ENCODE assay signal across 10 cellular contexts in genomic region chr2:120305296-120305695, GRCh38. TPM values are rescaled to one million over a fixed set of nuclear protein-coding genes. Genes with fewer than 3 reads are reported as not detected.
DNase-seq lines count a peak whose midpoint lies in the region; ATAC-seq and TF ChIP-seq lines count a peak whose summit lies in the region.
"Had no signal": no experiment of that assay in that cellular context is flagged by ENCODE, and none has a peak within 500 bp of the region (broad histone marks: within the 10 kb centered on the region; RNA-seq: fewer than 3 reads in every experiment).

No MANE protein-coding gene starts in this region.

- no peak overlapping the region for H3K4me2 ChIP-seq in PC-3 (ENCODE audit: low read length)

- no TSS peak for BruUV-seq in PC-3 (replicated peaks; lab: Mats Ljungman, UMichigan)

- TF ChIP-seq CTCF in PC-3 (conservative IDR thresholded peaks at IDR 0.05; ENCODE audit: low read depth, low read length) (peak; percentile 61), fibroblast of pulmonary artery (IDR thresholded peaks at IDR 0.05; ENCODE audit: low read length, missing control alignments) (peak; percentile 45), retinal pigment epithelial cell (conservative IDR thresholded peaks at IDR 0.05; ENCODE audit: low read depth, low read length) (peak; percentile 44)

- no peaks in the 10 kb centered on the region; the same call in 1 of the 2 replicates for H3K36me3 ChIP-seq in PC-3 (ENCODE audit: low read depth, low read length)
- H3K36me3 ChIP-seq: gastrocnemius medialis had no signal

- no peaks in the 10 kb centered on the region for H3K27me3 ChIP-seq in PC-3 (ENCODE audit: low read length)
- H3K27me3 ChIP-seq: gastrocnemius medialis had no signal

- H3F3A ChIP-seq in PC-3 (ENCODE audit: low read length, unreplicated experiment) = no peaks in the 10 kb centered on the region

- no peaks in the 10 kb centered on the region for H3K79me2 ChIP-seq in PC-3 (ENCODE audit: low read length)

- H3K9me2 ChIP-seq in PC-3 (replicated peaks; ENCODE audit: low read length) = no peaks in the 10 kb centered on the region

- no peaks in the 10 kb centered on the region for H3K4me1 ChIP-seq in PC-3 (ENCODE audit: insufficient read depth, low read length)
- H3K4me1 ChIP-seq: gastrocnemius medialis had no signal

- H4K20me1 ChIP-seq in PC-3 (ENCODE audit: low read length) = no peaks in the 10 kb centered on the region

- no peak overlapping the region for H3K9ac ChIP-seq in PC-3 (ENCODE audit: low read length)

- no peak overlapping the region for H3K4me3 ChIP-seq in PC-3 (ENCODE audit: low read length)
- H3K4me3 ChIP-seq in fibroblast of pulmonary artery (replicated peaks; ENCODE audit: low read depth, low read length) = no peak overlapping the region
- H3K4me3 ChIP-seq in retinal pigment epithelial cell (ENCODE audit: low read length) = no peak overlapping the region
- H3K4me3 ChIP-seq: gastrocnemius medialis had no signal

- DNase-seq in NCI-H1092 treated with DMSO at 0.1 percent for 48 hours (lab: John Stamatoyannopoulos, UW) = peak; percentile 15
- DNase-seq in NCI-H1092 (lab: John Stamatoyannopoulos, UW) = no peak
- DNase-seq in PC-3 = peak; percentile 28
- peak; percentile 36 for DNase-seq in fibroblast of pulmonary artery (ENCODE audit: low read depth)
- no peak for DNase-seq in retinal pigment epithelial cell (ENCODE audit: low read depth)
- DNase-seq in stimulated activated naive CD4-positive, alpha-beta T cell treated with Interleukin-2 at 50 U/mL for 16 hours (lab: John Stamatoyannopoulos, UW) = no peak
- no peak for DNase-seq in stimulated activated naive CD8-positive, alpha-beta T cell treated with anti-CD3 and anti-CD28 coated beads, Interleukin-15, Interleukin-2, amounts not matched to agents 100 U/mL and 50 U/mL, for 24 hours
- DNase-seq: gastrocnemius medialis, NCI-H1436 had no signal

- POLR2A ChIA-PET in PC-3 (lab: Charles Lee; ENCODE audit: unreplicated experiment) = no interaction called here

- CTCF ChIA-PET in PC-3 (lab: Charles Lee) = no interaction called here

- ATAC-seq in PC-3 (peak; percentile 71), GM21723 (IDR thresholded peaks at IDR 0.05; ENCODE audit: unreplicated experiment) (no peak)
- no peak for ATAC-seq in stimulated activated naive CD8-positive, alpha-beta T cell treated with anti-CD3 and anti-CD28 coated beads, Interleukin-15, Interleukin-2, amounts not matched to agents 100 U/mL and 50 U/mL, for 24 hours
- ATAC-seq: gastrocnemius medialis had no signal

- no peaks in the 10 kb centered on the region for H3K9me3 ChIP-seq in PC-3 (ENCODE audit: low read length)
- H3K9me3 ChIP-seq: gastrocnemius medialis had no signal

- no peak overlapping the region for H3K27ac ChIP-seq in PC-3 (ENCODE audit: low read length)
- H3K27ac ChIP-seq: gastrocnemius medialis had no signal

- intact Hi-C loops in PC-3 (cut with micrococcal nuclease) = no loop called here

- H2AFZ ChIP-seq in PC-3 (ENCODE audit: low read length) = no peak overlapping the region

RNA-seq across cellular contexts. Expression of gene INHBB, which starts 40.6 kb away (rescaled TPM):
- total RNA-seq in PC-3 (2014; rRNA removed) = 223 and 269 TPM in 2 replicates

RNA-seq across cellular contexts. Expression of gene RALB, which starts 52.6 kb away (rescaled TPM):
- total RNA-seq in PC-3 (2014; rRNA removed) = 49.1 and 57.9 TPM in 2 replicates

Comparison
In these comparisons a context has a peak if more than half of its experiments do, and no peak if none do; other contexts are left out.
1. DNase-seq: peak in NCI-H1092 treated with DMSO at 0.1 percent for 48 hours (single experiment), PC-3 (single experiment) and fibroblast of pulmonary artery (single experiment); none in NCI-H1092 (single experiment), retinal pigment epithelial cell (single experiment), stimulated activated naive CD4-positive, alpha-beta T cell treated with Interleukin-2 at 50 U/mL for 16 hours (single experiment) and stimulated activated naive CD8-positive, alpha-beta T cell treated with anti-CD3 and anti-CD28 coated beads, Interleukin-15, Interleukin-2, amounts not matched to agents 100 U/mL and 50 U/mL, for 24 hours (single experiment).
2. Peak in every context shown above with its lines, with median percentiles within 50 percentile points of each other: CTCF ChIP-seq.